ENCODE assay signal across 8 cellular contexts in the genomic region with DNA sequence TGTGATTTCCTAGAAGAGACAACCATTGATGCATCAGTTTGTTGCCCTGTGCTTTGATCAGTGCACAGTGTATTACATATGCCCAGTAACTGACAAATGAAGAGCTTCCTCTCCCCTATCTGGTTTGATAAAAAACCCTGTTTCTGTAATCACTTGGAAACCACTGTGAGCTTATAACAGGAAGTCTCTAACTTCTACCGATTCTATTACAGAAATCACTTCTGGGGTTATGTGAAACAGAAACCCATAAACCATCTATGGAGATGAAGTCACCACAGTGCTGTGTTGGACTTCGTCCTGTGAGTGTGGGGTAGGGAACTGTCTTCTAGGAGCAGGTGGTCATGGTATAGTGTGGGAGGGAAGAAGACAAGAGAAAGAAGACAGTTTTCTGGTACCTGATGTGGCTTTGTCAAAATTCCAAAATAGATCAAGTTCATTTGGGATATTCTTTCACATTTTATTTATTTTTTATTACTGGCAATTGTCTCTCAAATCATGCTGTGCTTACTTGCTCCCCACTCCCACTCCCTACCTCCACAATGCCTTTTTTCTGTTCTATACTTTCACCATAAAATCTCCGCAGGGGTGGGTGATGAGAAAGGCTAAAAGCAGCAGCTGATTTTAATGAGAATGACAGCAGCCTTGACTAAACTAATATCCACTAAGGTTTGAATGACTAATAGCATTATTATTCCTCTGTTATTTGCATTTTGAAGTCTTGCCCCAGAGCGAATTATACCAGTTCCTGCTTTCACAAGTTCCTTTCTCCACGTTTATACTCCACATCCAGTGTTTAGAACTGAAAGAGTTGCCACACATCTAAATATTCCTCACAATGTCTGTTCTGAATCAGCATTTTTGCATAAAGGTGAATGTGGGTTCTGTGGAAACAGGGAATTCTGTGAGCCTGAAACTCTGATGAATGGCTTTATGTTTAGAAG. TPM values are rescaled to one million over a fixed set of nuclear protein-coding genes. Genes with fewer than 3 reads are reported as not detected.
DNase-seq lines count a peak whose midpoint lies in the region; ATAC-seq, FAIRE-seq and TF ChIP-seq lines count a peak whose summit lies in the region.

No MANE protein-coding gene starts in this region.

- no peaks in the 10 kb centered on the region for H3K27me3 ChIP-seq in heart right ventricle

- H3K27ac ChIP-seq in heart right ventricle, result no peak overlapping the region

- DNase-seq in NCI-H526 treated with DMSO at 0.1 percent for 48 hours (lab: John Stamatoyannopoulos, UW), result peak; percentile 81
- DNase-seq in iPS-NIHi7 (ENCODE audit: extremely low spot score), result peak; percentile 19
- DNase-seq in heart right ventricle, result no peak
- DNase-seq in D721Med (ENCODE audit: insufficient read length, low spot score), result no peak
- DNase-seq in stimulated activated CD4-positive, alpha-beta T cell treated with anti-CD3 and anti-CD28 coated beads, Interleukin-15, amount 100 ng/mL, for 24 hours, result no peak
- no peak for DNase-seq in NCI-H1694 (lab: John Stamatoyannopoulos, UW)

- 57 to 63% methylated on average over 5 of the region's 5 CpGs for WGBS in heart right ventricle, 2 donors

- no peak for TF ChIP-seq CTCF in heart right ventricle (IDR thresholded peaks at IDR 0.05)
- no peak for TF ChIP-seq CTCF in D721Med (IDR thresholded peaks at IDR 0.05; ENCODE audit: insufficient read depth, missing control alignments)

- intact Hi-C loops in heart right ventricle (cut with DNase I), result loop anchor here in 1 of 10 donors (10.0 kb wide), 1 partner anchor 76 kb away; no protein-coding TSS in a partner anchor

- H3K36me3 ChIP-seq in heart right ventricle, result no peaks in the 10 kb centered on the region

- H3K9me3 ChIP-seq in heart right ventricle, result no peaks in the 10 kb centered on the region

- TF ChIP-seq POLR2A in GM18505 (IDR thresholded peaks at IDR 0.05; ENCODE audit: borderline replicate concordance, extremely low read depth, insufficient read depth, insufficient read length), result no peak

- H3K4me3 ChIP-seq in heart right ventricle, result no peak overlapping the region

- FAIRE-seq in D721Med (lab: Jason Lieb, UNC), result no peak

- ATAC-seq in GM18505 (IDR thresholded peaks at IDR 0.05; ENCODE audit: unreplicated experiment) (peak; percentile 97), HG02678 (IDR thresholded peaks at IDR 0.05; ENCODE audit: unreplicated experiment) (peak; percentile 89), heart right ventricle (no peak)

- no peaks in the 10 kb centered on the region for H3K4me1 ChIP-seq in heart right ventricle

RNA-seq across cellular contexts. Expression of a gene that starts 41.7 kb away (rescaled TPM):
- 10 to 100 TPM; 20.7 to 74.3 (median 41.0) TPM for total RNA-seq in heart right ventricle
- polyA plus RNA-seq in heart right ventricle, result 10 to 100 TPM; 15.4 to 22.3 TPM

Comparison
In these comparisons a context has a peak if more than half of its experiments do, and no peak if none do; other contexts are left out.
1. ATAC-seq: peak in GM18505 (single experiment) and HG02678 (single experiment); none in heart right ventricle (0 of 8).
2. DNase-seq: peak in NCI-H526 treated with DMSO at 0.1 percent for 48 hours (single experiment) and iPS-NIHi7 (single experiment); none in heart right ventricle (0 of 2), D721Med (single experiment), stimulated activated CD4-positive, alpha-beta T cell treated with anti-CD3 and anti-CD28 coated beads, Interleukin-15, amount 100 ng/mL, for 24 hours (single experiment) and NCI-H1694 (single experiment).